8 cellular contexts compared by ENCODE assay signal in the genomic region with DNA sequence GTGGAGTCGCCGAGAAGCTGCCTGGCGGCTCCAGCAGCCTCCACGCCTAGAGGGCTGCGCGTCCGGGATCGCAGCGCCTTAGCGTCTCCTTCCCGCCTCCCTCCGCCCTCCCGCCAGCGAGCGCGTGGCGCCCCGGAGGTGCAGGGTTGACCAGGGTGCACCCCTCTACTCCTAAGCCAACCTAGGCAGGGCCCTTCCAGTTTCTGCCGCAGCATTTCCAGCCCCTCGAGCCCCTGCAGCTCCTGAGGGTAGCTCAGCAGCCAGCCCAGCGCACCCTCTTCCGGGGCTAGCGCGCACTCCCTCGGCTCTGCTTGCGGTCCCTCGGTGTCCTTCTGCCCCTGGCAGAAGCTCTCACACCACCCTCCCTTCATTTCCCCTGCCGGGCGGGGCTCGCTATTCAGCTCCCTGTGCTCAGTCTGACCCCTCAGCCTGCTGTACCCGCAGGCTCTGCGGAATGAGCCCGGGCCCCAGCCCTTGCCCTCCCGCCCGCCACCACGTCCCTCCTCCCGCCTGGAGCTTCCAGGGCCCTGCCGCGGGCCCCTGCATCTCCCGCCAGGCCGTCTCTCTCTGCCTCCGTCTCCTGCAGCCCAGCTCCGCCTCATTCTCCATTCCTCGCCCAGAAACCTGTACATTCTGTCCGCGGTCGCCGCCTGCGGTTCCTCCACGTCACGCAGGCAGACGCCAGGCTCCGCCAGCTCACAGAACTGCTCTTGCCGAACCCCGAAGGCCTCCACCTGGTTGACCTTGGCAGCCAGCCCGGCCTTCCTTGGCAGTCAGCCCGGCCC.
DNase-seq lines count a peak whose midpoint lies in the region; ATAC-seq, FAIRE-seq and TF ChIP-seq lines count a peak whose summit lies in the region.

No MANE protein-coding gene starts in this region.

- peak overlapping the region; percentile 66 for H3K9ac ChIP-seq in BLaER1

- H3K27ac ChIP-seq in BLaER1 = peak overlapping the region; percentile 41
- H3K27ac ChIP-seq in right atrium auricular region = peak overlapping the region; percentile 48 to 68
- H3K27ac ChIP-seq in pancreas = peak overlapping the region; percentile 93 to 96 (median 95)

- H3K4me2 ChIP-seq in BLaER1 = peak overlapping the region; percentile 87

- 0 out of 2 replicates have a peak, but pooled peaks cover 3% of the 10 kb centered on the region for H3K27me3 ChIP-seq in BLaER1
- H3K27me3 ChIP-seq in right atrium auricular region = no peaks in the 10 kb centered on the region
- no peaks in the 10 kb centered on the region for H3K27me3 ChIP-seq in pancreas

- H3K9me3 ChIP-seq in BLaER1 (no peaks in the 10 kb centered on the region), right atrium auricular region (no peaks in the 10 kb centered on the region), pancreas (no peaks in the 10 kb centered on the region)

- H3K4me1 ChIP-seq in BLaER1 (peaks cover 14% of the 10 kb centered on the region), right atrium auricular region (peaks cover 0 to 13% of the 10 kb centered on the region in 2 donors), pancreas (peaks cover 4 to 10% (median 6%) of the 10 kb centered on the region in 3 donors)

- 1% methylated on average over 56 to 57 of the region's 57 CpGs for WGBS in pancreas, 2 donors

- DNase-seq in HPDE6-E6E7 (ENCODE audit: extremely low spot score) (peak; percentile 95), RCC 7860 (ENCODE audit: low spot score) (peak; percentile 90), astrocyte of the cerebellum (ENCODE audit: low read depth) (peak; percentile 89), right atrium auricular region (ENCODE audit: low spot score) (peak; percentile 76), pancreas (peak; percentile 90 to 99 (median 97)), ureter (ENCODE audit: low spot score) (peak; percentile 87)

- TF ChIP-seq CTCF in astrocyte of the cerebellum (IDR thresholded peaks at IDR 0.05; ENCODE audit: low read depth, low read length, missing control alignments) (peak; percentile 29), right atrium auricular region (IDR thresholded peaks at IDR 0.05) (no peak), pancreas (IDR thresholded peaks at IDR 0.05) (peak in 1 of 4 donors; percentile 21)

- H3K4me3 ChIP-seq in BLaER1 (peak overlapping the region; percentile 71), astrocyte of the cerebellum (ENCODE audit: low read depth, low read length) (peak overlapping the region; percentile 49), right atrium auricular region (peak overlapping the region; percentile 42 to 59), pancreas (peak overlapping the region; percentile 50 to 69 (median 58))

- intact Hi-C loops in pancreas (cut with DNase I) = no loop called here

- ATAC-seq in pancreas (peak; percentile 89 to 95 (median 94)), HG02642 (IDR thresholded peaks at IDR 0.05; ENCODE audit: poor library complexity, unreplicated experiment) (no peak)

- H3K36me3 ChIP-seq in BLaER1 (no peaks in the 10 kb centered on the region), right atrium auricular region (no peaks in the 10 kb centered on the region), pancreas (no peaks in the 10 kb centered on the region)

- peak; percentile 87 for FAIRE-seq in RCC 7860 (lab: Jason Lieb, UNC)
- no peak for FAIRE-seq in pancreas (lab: Jason Lieb, UNC)

- in situ Hi-C loops in astrocyte of the cerebellum (cut with HindIII; ENCODE audit: low sequenced_read_pairs) = no loop called here

- H4K20me1 ChIP-seq in BLaER1 = no peaks in the 10 kb centered on the region

Comparison
In these comparisons a context has a peak if more than half of its experiments do, and no peak if none do; other contexts are left out.
1. H3K27ac ChIP-seq: peak in every context shown above with its lines; median percentile 95 in pancreas; 58 in right atrium auricular region; 41 in BLaER1.